ENCODE assay signal across 8 cellular contexts in the genomic region with DNA sequence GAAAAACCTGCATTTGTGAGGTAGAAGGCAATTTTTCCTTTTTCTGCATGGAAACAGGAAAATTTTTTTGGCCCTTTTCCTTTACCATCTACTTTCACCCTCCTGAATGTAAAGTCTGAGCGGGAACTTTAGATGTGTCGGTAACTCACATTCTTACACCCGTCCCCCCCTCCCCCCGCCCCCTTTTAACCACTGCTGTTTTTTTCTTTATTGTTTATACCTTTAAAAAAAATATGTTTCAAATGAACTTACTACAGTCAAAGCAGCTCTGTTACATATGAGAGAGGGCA. TPM values are rescaled to one million over a fixed set of nuclear protein-coding genes. Genes with fewer than 3 reads are reported as not detected.
DNase-seq lines count a peak whose midpoint lies in the region; ATAC-seq and TF ChIP-seq lines count a peak whose summit lies in the region.

No MANE protein-coding gene starts in this region.

- H3K27ac ChIP-seq in liver (ENCODE audit: low read depth in 1 of 2, low read length in 2 of 2): peak overlapping the region; percentile 81 to 95
- H3K27ac ChIP-seq in tibial artery: peak overlapping the region; percentile 90 to 99

- intact Hi-C loops in tibial artery (cut with DNase I; ENCODE audit: low total_unique reads): loop anchor here (2.0 to 10.0 kb wide), 5 partner anchors 65 to 449 kb away; no protein-coding TSS in a partner anchor

- H3K27me3 ChIP-seq in adipocyte (replicated peaks; ENCODE audit: control insufficient read depth, insufficient read depth, low read length): no peaks in the 10 kb centered on the region
- no peaks in the 10 kb centered on the region for H3K27me3 ChIP-seq in liver (ENCODE audit: control insufficient read depth in 4 of 4, insufficient read depth in 4 of 4, low read length in 3 of 4)
- H3K27me3 ChIP-seq in tibial artery: no peaks in the 10 kb centered on the region

- WGBS in liver: 2% methylated on average over 4 of the region's 4 CpGs

- H3K9ac ChIP-seq in adipocyte (ENCODE audit: low read length) (peak overlapping the region; percentile 72), liver (ENCODE audit: low read depth in 1 of 2, low read length in 2 of 2) (peak overlapping the region; percentile 76)

- H3K27me3 Mint-ChIP-seq in activated T-cell treated with anti-CD3 and anti-CD28 coated beads, Interleukin-2, amount 50 U/mL, for 4 hours (ENCODE audit: low read depth): peaks cover 65% of the 10 kb centered on the region

- peak overlapping the region; percentile 85 for H3K4me3 Mint-ChIP-seq in activated T-cell treated with anti-CD3 and anti-CD28 coated beads, Interleukin-2, amount 50 U/mL, for 4 hours

- no peak for DNase-seq in activated T-cell treated with anti-CD3 and anti-CD28 coated beads, Interleukin-2, amount 50 U/mL, for 4 hours
- DNase-seq in activated T-cell treated with anti-CD3 and anti-CD28 coated beads for 4 hours (no peak), adipocyte (ENCODE audit: low read depth) (peak; percentile 29), tibial artery (no peak), NCI-H446 treated with DMSO at 0.1 percent for 48 hours (lab: John Stamatoyannopoulos, UW) (no peak), superior temporal gyrus (ENCODE audit: extremely low spot score) (no peak)

- no peaks in the 10 kb centered on the region for H3K9me3 ChIP-seq in adipocyte (ENCODE audit: control insufficient read depth, low read length)
- no peaks in the 10 kb centered on the region for H3K9me3 ChIP-seq in liver (ENCODE audit: control insufficient read depth in 4 of 4, low read length in 3 of 4)
- no peaks in the 10 kb centered on the region for H3K9me3 ChIP-seq in tibial artery

- H3K4me3 ChIP-seq in adipocyte (ENCODE audit: low read length): peak overlapping the region; percentile 90
- peak overlapping the region; percentile 34 to 73 (median 35) for H3K4me3 ChIP-seq in liver (ENCODE audit: low read depth in 1 of 3, low read length in 3 of 3)
- peak overlapping the region; percentile 67 to 90 for H3K4me3 ChIP-seq in tibial artery

- H3K9me3 Mint-ChIP-seq in activated T-cell treated with anti-CD3 and anti-CD28 coated beads, Interleukin-2, amount 50 U/mL, for 4 hours: no peaks in the 10 kb centered on the region

- no peak for ATAC-seq in activated T-cell treated with anti-CD3 and anti-CD28 coated beads, Interleukin-2, amount 50 U/mL, for 4 hours
- no peak for ATAC-seq in HG03378 (IDR thresholded peaks at IDR 0.05; ENCODE audit: unreplicated experiment)

- TF ChIP-seq CTCF in liver (IDR thresholded peaks at IDR 0.05; ENCODE audit: low read depth, low read length, missing input control): no peak
- no peak for TF ChIP-seq CTCF in tibial artery (IDR thresholded peaks at IDR 0.05)

- H3K4me1 Mint-ChIP-seq in activated T-cell treated with anti-CD3 and anti-CD28 coated beads, Interleukin-2, amount 50 U/mL, for 4 hours (ENCODE audit: low read depth): peaks cover 50% of the 10 kb centered on the region

- peaks cover 67% of the 10 kb centered on the region for H3K4me1 ChIP-seq in adipocyte (ENCODE audit: control insufficient read depth, insufficient read depth, low read length)
- peaks cover 16 to 53% (median 27%) of the 10 kb centered on the region in 4 donors for H3K4me1 ChIP-seq in liver (ENCODE audit: control insufficient read depth in 4 of 4, insufficient read depth in 4 of 4, low read length in 3 of 4)
- H3K4me1 ChIP-seq in tibial artery: peaks cover 0 to 63% (median 48%) of the 10 kb centered on the region in 4 donors

- no peaks in the 10 kb centered on the region for H3K36me3 ChIP-seq in adipocyte (ENCODE audit: control insufficient read depth, insufficient read depth, low read length, severe bottlenecking)
- H3K36me3 ChIP-seq in liver (ENCODE audit: control insufficient read depth in 4 of 4, insufficient read depth in 3 of 4, low read depth in 1 of 4, low read length in 3 of 4): peaks cover 0 to 7% (median 0%) of the 10 kb centered on the region in 4 donors
- peaks cover 0 to 5% (median 0%) of the 10 kb centered on the region in 3 donors for H3K36me3 ChIP-seq in tibial artery

- no peaks in the 10 kb centered on the region for H3K36me3 Mint-ChIP-seq in activated T-cell treated with anti-CD3 and anti-CD28 coated beads, Interleukin-2, amount 50 U/mL, for 4 hours (ENCODE audit: insufficient read depth)

- TF ChIP-seq RAD21 in liver (IDR thresholded peaks at IDR 0.05): no peak

TF ChIP-seq in liver, 16 proteins besides CTCF, POLR2A, EP300 and RAD21:
- TF ChIP-seq RXRA (IDR thresholded peaks at IDR 0.05) (no peak), GABPA (IDR thresholded peaks at IDR 0.05 in 1 of 2, conservative IDR thresholded peaks at IDR 0.05 in 1 of 2) (no peak), MAX (IDR thresholded peaks at IDR 0.05) (no peak), TAF1 (conservative IDR thresholded peaks at IDR 0.05) (no peak), ATF3 (IDR thresholded peaks at IDR 0.05) (no peak), SP1 (IDR thresholded peaks at IDR 0.05) (no peak), REST (IDR thresholded peaks at IDR 0.05) (no peak), EGR1 (IDR thresholded peaks at IDR 0.05; ENCODE audit: low read depth in 2 of 2) (no peak), YY1 (IDR thresholded peaks at IDR 0.05) (no peak), FOXA2 (IDR thresholded peaks at IDR 0.05) (no peak), FOXA1 (IDR thresholded peaks at IDR 0.05) (no peak), HNF4G (IDR thresholded peaks at IDR 0.05) (no peak), JUND (IDR thresholded peaks at IDR 0.05) (no peak), HNF4A (conservative IDR thresholded peaks at IDR 0.05) (no peak), NR2F2 (IDR thresholded peaks at IDR 0.05) (no peak)
- TF ChIP-seq, protein P1, sequence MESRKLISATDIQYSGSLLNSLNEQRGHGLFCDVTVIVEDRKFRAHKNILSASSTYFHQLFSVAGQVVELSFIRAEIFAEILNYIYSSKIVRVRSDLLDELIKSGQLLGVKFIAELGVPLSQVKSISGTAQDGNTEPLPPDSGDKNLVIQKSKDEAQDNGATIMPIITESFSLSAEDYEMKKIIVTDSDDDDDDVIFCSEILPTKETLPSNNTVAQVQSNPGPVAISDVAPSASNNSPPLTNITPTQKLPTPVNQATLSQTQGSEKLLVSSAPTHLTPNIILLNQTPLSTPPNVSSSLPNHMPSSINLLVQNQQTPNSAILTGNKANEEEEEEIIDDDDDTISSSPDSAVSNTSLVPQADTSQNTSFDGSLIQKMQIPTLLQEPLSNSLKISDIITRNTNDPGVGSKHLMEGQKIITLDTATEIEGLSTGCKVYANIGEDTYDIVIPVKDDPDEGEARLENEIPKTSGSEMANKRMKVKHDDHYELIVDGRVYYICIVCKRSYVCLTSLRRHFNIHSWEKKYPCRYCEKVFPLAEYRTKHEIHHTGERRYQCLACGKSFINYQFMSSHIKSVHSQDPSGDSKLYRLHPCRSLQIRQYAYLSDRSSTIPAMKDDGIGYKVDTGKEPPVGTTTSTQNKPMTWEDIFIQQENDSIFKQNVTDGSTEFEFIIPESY (IDR thresholded peaks at IDR 0.05): no peak

RNA-seq across cellular contexts. Expression of gene HES1, which starts 0.5 kb away (rescaled TPM):
- total RNA-seq in activated T-cell treated with anti-CD3 and anti-CD28 coated beads, Interleukin-2, amount 50 U/mL, for 4 hours: under 1 TPM; 0.23 to 0.52 (median 0.37) TPM
- 1 to 10 TPM; 5.3 to 6.8 TPM for total RNA-seq in liver
- 10 to 100 TPM; 11.2 to 12.5 TPM for polyA plus RNA-seq in liver

Comparison
In these comparisons a context has a peak if more than half of its experiments do, and no peak if none do; other contexts are left out.
1. H3K4me3 ChIP-seq: peak in every context shown above with its lines; median percentile 90 in adipocyte; 78 in tibial artery; 35 in liver.
2. RNA of gene HES1, which starts 0.5 kb away (total RNA-seq): 5.3 to 6.8 TPM in liver; 0.23 to 0.52 TPM in activated T-cell treated with anti-CD3 and anti-CD28 coated beads, Interleukin-2, amount 50 U/mL, for 4 hours; every median in the first group is over 4 times any median in the second.